In genomic region chr16:69345923-69346322, GRCh38 we compare ENCODE assay signal across 2 cellular contexts.
TF ChIP-seq lines count a peak whose summit lies in the region.

No MANE protein-coding gene starts in this region.

TF ChIP-seq in GM12891, 5 proteins besides CTCF, POLR2A, EP300 and RAD21:
- TF ChIP-seq SPI1 (IDR thresholded peaks at IDR 0.05; ENCODE audit: low read depth, low read length) (no peak), PAX5 (IDR thresholded peaks at IDR 0.05; ENCODE audit: insufficient read depth, low read length, severe bottlenecking) (no peak), POU2F2 (IDR thresholded peaks at IDR 0.05; ENCODE audit: low read depth, low read length) (no peak), TAF1 (IDR thresholded peaks at IDR 0.05; ENCODE audit: low read depth, low read length) (no peak), POLR2AphosphoS5 (IDR thresholded peaks at IDR 0.05; ENCODE audit: low read depth, low read length) (no peak)

TF ChIP-seq in GM12878, 131 proteins besides CTCF, POLR2A, EP300 and RAD21:
- TF ChIP-seq RELB (IDR thresholded peaks at IDR 0.05; ENCODE audit: low read depth), result 0 out of 2 replicates have a peak, but pooled peaks have one; percentile 20
- TF ChIP-seq RUNX3 (IDR thresholded peaks at IDR 0.05; ENCODE audit: low read length), result peak; percentile 65
- TF ChIP-seq MTA2 (IDR thresholded peaks at IDR 0.05; ENCODE audit: low read depth), result peak; percentile 75
- no peak for TF ChIP-seq SUPT20H (IDR thresholded peaks at IDR 0.05; ENCODE audit: borderline replicate concordance, control insufficient read depth, low read depth, low read length)
- peak; percentile 86 to 89 for TF ChIP-seq BHLHE40 (IDR thresholded peaks at IDR 0.05; ENCODE audit: borderline replicate concordance in 1 of 2, low read depth in 2 of 2, low read length in 1 of 2)
- no peak for TF ChIP-seq HDAC6 (IDR thresholded peaks at IDR 0.05; ENCODE audit: unreplicated experiment)
- peak; percentile 44 to 48; a peak in 2 of 4 replicates for TF ChIP-seq IKZF2 (IDR thresholded peaks at IDR 0.05)
- TF ChIP-seq JUND (IDR thresholded peaks at IDR 0.05; ENCODE audit: low read depth, low read length), result no peak
- no peak for TF ChIP-seq SUZ12 (IDR thresholded peaks at IDR 0.05; ENCODE audit: unreplicated experiment)
- 0 out of 2 replicates have a peak, but pooled peaks have one; percentile 26 for TF ChIP-seq IKZF1 (conservative IDR thresholded peaks at IDR 0.05)
- TF ChIP-seq RFX5 (IDR thresholded peaks at IDR 0.05; ENCODE audit: low read depth, low read length), result no peak
- no peak for TF ChIP-seq ZNF687 (IDR thresholded peaks at IDR 0.05)
- TF ChIP-seq NKRF (conservative IDR thresholded peaks at IDR 0.05), result no peak
- TF ChIP-seq DPF2 (IDR thresholded peaks at IDR 0.05), result 0 out of 2 replicates have a peak, but pooled peaks have one; percentile 18
- TF ChIP-seq FOXK2 (IDR thresholded peaks at IDR 0.05), result no peak; the same call in 1 of the 2 replicates
